22 cellular contexts compared by ENCODE assay signal in genomic region chr6:114008331-114008730, GRCh38. TPM values are rescaled to one million over a fixed set of nuclear protein-coding genes. Genes with fewer than 3 reads are reported as not detected.
A peak's percentile ranks its signal among the peaks of the same experiment; 100 is the strongest.
DNase-seq lines count a peak whose midpoint lies in the region; TF ChIP-seq lines count a peak whose summit lies in the region.
"Had no signal": no experiment of that assay in that cellular context is flagged by ENCODE, and none has a peak within 500 bp of the region (broad histone marks: within the 10 kb centered on the region; RNA-seq: fewer than 3 reads in every experiment).

No MANE protein-coding gene starts in this region.

- H4K8ac ChIP-seq in H9 (replicated peaks; ENCODE audit: insufficient read length, low read depth, low read length) (no peak overlapping the region), trophoblast cell (ENCODE audit: low read depth, low read length) (no peak overlapping the region)

- no peaks in the 10 kb centered on the region for H3K27me3 Mint-ChIP-seq in H9 (ENCODE audit: low read depth)
- H3K27me3 Mint-ChIP-seq: dendritic cell treated with granulocyte-macrophage colony-stimulating factor and Interleukin-4, amounts not matched to agents 40 ng/mL and 50 ng/mL, for 4 days had no signal

- no TSS peak for BruUV-seq in PC-9 (replicated peaks; lab: Mats Ljungman, UMichigan)

- TF ChIP-seq EP300 in tibial nerve (IDR thresholded peaks at IDR 0.05), result no peak

- TF ChIP-seq CTCF in H9 (conservative IDR thresholded peaks at IDR 0.05), result no peak
- no peak for TF ChIP-seq CTCF in PC-9 (conservative IDR thresholded peaks at IDR 0.05)
- no peak for TF ChIP-seq CTCF in fibroblast of lung (conservative IDR thresholded peaks at IDR 0.05 in 1 of 2, IDR thresholded peaks at IDR 0.05 in 1 of 2; ENCODE audit: low read depth in 1 of 2, low read length in 2 of 2)
- no peak for TF ChIP-seq CTCF in tibial nerve (IDR thresholded peaks at IDR 0.05)

- WGBS in H9 (ENCODE audit: extremely low coverage, insufficient read length, low lambda C conversion rate), result no CpG with 5 or more reads among the region's 4 CpGs
- no CpG with 5 or more reads among the region's 4 CpGs for WGBS in trophoblast cell (ENCODE audit: extremely low coverage, insufficient coverage, insufficient read length)
- 50 to 60% methylated on average over 4 of the region's 4 CpGs for WGBS in tibial nerve, 2 donors

- H3K9me3 Mint-ChIP-seq in H9, result peaks cover 2 to 3% of the 10 kb centered on the region in 2 experiments; a peak in 3 of 5 replicates
- H3K9me3 Mint-ChIP-seq: activated naive CD8-positive, alpha-beta T cell treated with anti-CD3 and anti-CD28 coated beads, Interleukin-2, amount 10 ng/mL, durations not matched to agents 7 days and 5 days; dendritic cell treated with granulocyte-macrophage colony-stimulating factor and Interleukin-4, amounts not matched to agents 40 ng/mL and 50 ng/mL, for 4 days had no signal

- CTCF ChIA-PET in PC-9 (lab: Charles Lee), result interaction anchor here (0.6 kb wide), 1 partner anchor 41 kb away, joined by 3 read pairs; no protein-coding TSS in a partner anchor

- H2BK12ac ChIP-seq in H9 (ENCODE audit: insufficient read length, low read depth, low read length) (no peak overlapping the region), trophoblast cell (ENCODE audit: low read length) (no peak overlapping the region)

- H2BK15ac ChIP-seq in H9 (ENCODE audit: low read depth, low read length), result no peak overlapping the region

- H3K4me2 ChIP-seq in H9 (ENCODE audit: insufficient read depth, insufficient read length, low read length) (no peak overlapping the region), PC-9 (peak overlapping the region; percentile 9; the same call in 1 of the 2 replicates), fibroblast of lung (ENCODE audit: extremely low read depth, insufficient read depth, low read length) (peak overlapping the region; percentile 5), trophoblast cell (ENCODE audit: low read length) (no peak overlapping the region)

- H3K4me3 Mint-ChIP-seq in H9, result no peak overlapping the region
- H3K4me3 Mint-ChIP-seq: activated naive CD8-positive, alpha-beta T cell treated with anti-CD3 and anti-CD28 coated beads, Interleukin-2, amount 10 ng/mL, durations not matched to agents 7 days and 5 days; CD8-positive, alpha-beta T cell; dendritic cell treated with granulocyte-macrophage colony-stimulating factor and Interleukin-4, amounts not matched to agents 40 ng/mL and 50 ng/mL, for 4 days had no signal

- peaks cover 16 to 49% of the 10 kb centered on the region in 2 experiments for H3K4me1 Mint-ChIP-seq in H9

- peak overlapping the region in 2 of 3 experiments; percentile 14 to 86; a peak in 3 of 7 replicates for H3K27ac Mint-ChIP-seq in H9
- H3K27ac Mint-ChIP-seq: activated CD4-positive, alpha-beta T cell treated with anti-CD3 and anti-CD28 coated beads, Interleukin-2, amount 10 ng/mL, durations not matched to agents 24 days and 14 days; activated naive CD8-positive, alpha-beta T cell treated with anti-CD3 and anti-CD28 coated beads, Interleukin-2, amount 10 ng/mL, durations not matched to agents 7 days and 5 days; CD8-positive, alpha-beta T cell; dendritic cell treated with granulocyte-macrophage colony-stimulating factor and Interleukin-4, amounts not matched to agents 40 ng/mL and 50 ng/mL, for 4 days had no signal

- H4K20me1 ChIP-seq in H9 (ENCODE audit: control insufficient read depth, insufficient read depth, insufficient read length) (no peaks in the 10 kb centered on the region), PC-9 (ENCODE audit: insufficient read depth) (no peaks in the 10 kb centered on the region), fibroblast of lung (ENCODE audit: control insufficient read depth, extremely low read depth, insufficient read depth, low read length) (no peaks in the 10 kb centered on the region)

- H2AK5ac ChIP-seq in H9 (ENCODE audit: insufficient read length, low read length), result no peak overlapping the region
- H2AK5ac ChIP-seq in trophoblast cell (ENCODE audit: low read length), result no peak overlapping the region

- H3K9me3 ChIP-seq in H9 (ENCODE audit: control insufficient read depth, low read depth, low read length) (no peaks in the 10 kb centered on the region), PC-9 (ENCODE audit: insufficient read depth, low read depth) (no peaks in the 10 kb centered on the region), fibroblast of lung (ENCODE audit: control insufficient read depth, insufficient read depth, low read depth, low read length) (no peaks in the 10 kb centered on the region), trophoblast cell (ENCODE audit: insufficient read depth, low read depth, low read length) (no peaks in the 10 kb centered on the region), tibial nerve (no peaks in the 10 kb centered on the region)
- H3K9me3 ChIP-seq: gastroesophageal sphincter, prostate gland, transverse colon had no signal

- no peaks in the 10 kb centered on the region for H3K23me2 ChIP-seq in H9 (ENCODE audit: insufficient read length, low read depth, low read length, poor library complexity, severe bottlenecking)

- no peak overlapping the region for H2BK20ac ChIP-seq in H9 (ENCODE audit: low read depth, low read length, poor library complexity, severe bottlenecking)

- H3K27ac ChIP-seq in H9 (ENCODE audit: insufficient read length, low read depth, low read length), result no peak overlapping the region
- H3K27ac ChIP-seq in PC-9, result no peak overlapping the region
- no peak overlapping the region for H3K27ac ChIP-seq in fibroblast of lung (ENCODE audit: insufficient read depth, low read length)
- no peak overlapping the region for H3K27ac ChIP-seq in trophoblast cell (ENCODE audit: low read depth, low read length)
- H3K27ac ChIP-seq in tibial nerve, result no peak overlapping the region
- H3K27ac ChIP-seq: gastroesophageal sphincter, prostate gland, RWPE1, skin epidermis, transverse colon had no signal

- no peaks in the 10 kb centered on the region for H3K79me1 ChIP-seq in H9 (ENCODE audit: insufficient read depth, low read depth, low read length, poor library complexity, severe bottlenecking)
- H3K79me1 ChIP-seq in trophoblast cell (ENCODE audit: low read length), result peaks cover 23% of the 10 kb centered on the region

- peaks cover 0 to 9% (median 2%) of the 10 kb centered on the region in 3 experiments; a peak in 2 of 7 replicates for H3K36me3 Mint-ChIP-seq in H9 (ENCODE audit: insufficient read depth in 1 of 3, low read depth in 3 of 3)
- H3K36me3 Mint-ChIP-seq: activated naive CD8-positive, alpha-beta T cell treated with anti-CD3 and anti-CD28 coated beads, Interleukin-2, amount 10 ng/mL, durations not matched to agents 7 days and 5 days; CD8-positive, alpha-beta T cell had no signal

- H4K91ac ChIP-seq in H9 (ENCODE audit: insufficient read length, low read depth, low read length), result no peak overlapping the region
- H4K91ac ChIP-seq in trophoblast cell (ENCODE audit: low read depth, low read length), result no peak overlapping the region

- H3K18ac ChIP-seq in H9 (ENCODE audit: insufficient read length, low read depth, low read length) (no peak overlapping the region), trophoblast cell (ENCODE audit: low read length) (no peak overlapping the region)

- no peaks in the 10 kb centered on the region for H3K79me2 ChIP-seq in H9 (ENCODE audit: insufficient read depth, low read length)
- no peaks in the 10 kb centered on the region for H3K79me2 ChIP-seq in PC-9 (ENCODE audit: low read depth)
- H3K79me2 ChIP-seq in fibroblast of lung (ENCODE audit: control insufficient read depth, insufficient read depth, low read length), result no peaks in the 10 kb centered on the region
- peaks cover 3% of the 10 kb centered on the region for H3K79me2 ChIP-seq in trophoblast cell (ENCODE audit: control insufficient read depth, insufficient read depth, low read length, poor library complexity)

- no peak overlapping the region for H3K9ac ChIP-seq in H9 (ENCODE audit: extremely low read depth, insufficient read length, low read length)
- H3K9ac ChIP-seq in fibroblast of lung (ENCODE audit: insufficient read depth, low read length), result no peak overlapping the region
- H3K9ac ChIP-seq in trophoblast cell (ENCODE audit: low read length), result no peak overlapping the region

- H3K36me3 ChIP-seq in PC-9 (ENCODE audit: low read depth) (no peaks in the 10 kb centered on the region), fibroblast of lung (ENCODE audit: control insufficient read depth, insufficient read depth, low read length) (no peaks in the 10 kb centered on the region), trophoblast cell (ENCODE audit: control insufficient read depth in 1 of 2, insufficient read depth in 2 of 2, low read length in 2 of 2) (no peaks in the 10 kb centered on the region), tibial nerve (no peaks in the 10 kb centered on the region)
- H3K36me3 ChIP-seq: gastroesophageal sphincter, prostate gland, transverse colon had no signal

- no peaks in the 10 kb centered on the region for H3K27me3 ChIP-seq in H9 (ENCODE audit: insufficient read depth, low read length)
- H3K27me3 ChIP-seq in PC-9 (ENCODE audit: insufficient read depth, low read depth), result 0 out of 2 replicates have a peak, but pooled peaks cover 7% of the 10 kb centered on the region
- no peaks in the 10 kb centered on the region for H3K27me3 ChIP-seq in fibroblast of lung (ENCODE audit: control insufficient read depth, insufficient read depth, low read length)
- no peaks in the 10 kb centered on the region for H3K27me3 ChIP-seq in trophoblast cell (ENCODE audit: insufficient read depth, low read length)
- H3K27me3 ChIP-seq in tibial nerve, result no peaks in the 10 kb centered on the region
- H3K27me3 ChIP-seq: gastroesophageal sphincter, transverse colon had no signal

- peaks cover 18% of the 10 kb centered on the region; the same call in 1 of the 2 replicates for H3K4me1 ChIP-seq in H9 (ENCODE audit: insufficient read depth, low read length)
- no peaks in the 10 kb centered on the region for H3K4me1 ChIP-seq in PC-9 (replicated peaks; ENCODE audit: insufficient read depth)
- no peaks in the 10 kb centered on the region for H3K4me1 ChIP-seq in fibroblast of lung (ENCODE audit: control insufficient read depth, extremely low read depth, insufficient read depth, low read length)
- H3K4me1 ChIP-seq in trophoblast cell (ENCODE audit: control insufficient read depth in 1 of 2, insufficient read depth in 2 of 2, low read length in 2 of 2), result peaks cover 17 to 22% of the 10 kb centered on the region in 2 experiments
- peaks cover 0 to 10% (median 4%) of the 10 kb centered on the region in 4 donors for H3K4me1 ChIP-seq in tibial nerve
- H3K4me1 ChIP-seq: gastroesophageal sphincter, prostate gland, transverse colon had no signal

- no peak overlapping the region for H2BK5ac ChIP-seq in H9 (ENCODE audit: insufficient read length, low read length)
- no peak overlapping the region for H2BK5ac ChIP-seq in trophoblast cell (ENCODE audit: low read depth, low read length, poor library complexity)

- H3K14ac ChIP-seq in H9 (ENCODE audit: insufficient read depth, low read length), result no peak overlapping the region
- no peak overlapping the region for H3K14ac ChIP-seq in trophoblast cell (ENCODE audit: low read length)

- no peak overlapping the region for H4K12ac ChIP-seq in trophoblast cell (ENCODE audit: low read depth, low read length)

- no peak overlapping the region for H2BK120ac ChIP-seq in H9 (ENCODE audit: low read depth, low read length, poor library complexity, severe bottlenecking)
- peak overlapping the region; percentile 11 for H2BK120ac ChIP-seq in trophoblast cell (ENCODE audit: insufficient read depth, low read length, poor library complexity)

- H3K56ac ChIP-seq in H9 (ENCODE audit: insufficient read length, low read depth, low read length), result no peak overlapping the region

- no peaks in the 10 kb centered on the region for H3F3A ChIP-seq in PC-9 (ENCODE audit: insufficient read depth, low read depth)

- H2AFZ ChIP-seq in H9 (ENCODE audit: low read length) (no peak overlapping the region), PC-9 (no peak overlapping the region), fibroblast of lung (ENCODE audit: low read length) (no peak overlapping the region), trophoblast cell (ENCODE audit: insufficient read depth, low read length, poor library complexity) (no peak overlapping the region)

- H3K23ac ChIP-seq in H9 (ENCODE audit: insufficient read length, low read depth, low read length), result no peak overlapping the region
- H3K23ac ChIP-seq in trophoblast cell (ENCODE audit: low read length), result no peak overlapping the region

- TF ChIP-seq POLR2A in tibial nerve (IDR thresholded peaks at IDR 0.05), result no peak

- no peak for DNase-seq in H9
- DNase-seq in PC-9, result no peak
- no peak for DNase-seq in fibroblast of lung (ENCODE audit: low read depth in 2 of 2)
- DNase-seq in trophoblast cell, result no peak
- DNase-seq in activated CD8-positive, alpha-beta memory T cell treated with anti-CD3 and anti-CD28 coated beads, Interleukin-2, amount 50 U/mL, for 4 hours, result no peak
- no peak for DNase-seq in HCEC 1CT
- no peak for DNase-seq in GF-D8 (lab: John Stamatoyannopoulos, UW)
- no peak for DNase-seq in tibial nerve (ENCODE audit: low spot score in 2 of 2)
- DNase-seq: activated naive CD8-positive, alpha-beta T cell treated with anti-CD3 and anti-CD28 coated beads, Interleukin-2, amount 10 ng/mL, durations not matched to agents 7 days and 5 days; CD8-positive, alpha-beta T cell; Kasumi-1; NCI-H1436 treated with DMSO at 0.1 percent for 48 hours; NCI-H2171; NCI-H524 treated with DMSO at 0.1 percent for 48 hours; stimulated activated naive CD8-positive, alpha-beta T cell treated with anti-CD3 and anti-CD28 coated beads, Interleukin-15, Interleukin-2, amounts not matched to agents 100 U/mL and 50 U/mL, for 24 hours; transverse colon had no signal

- no peak overlapping the region for H3K4ac ChIP-seq in H9 (ENCODE audit: low read depth, low read length)
- no peak overlapping the region for H3K4ac ChIP-seq in trophoblast cell (ENCODE audit: low read depth, low read length)

- POLR2A ChIA-PET in PC-9 (lab: Charles Lee; ENCODE audit: unreplicated experiment), result interaction anchor here (0.7 kb wide), 1 partner anchor 8 kb away, joined by 3 read pairs; no protein-coding TSS in a partner anchor

- H3K4me3 ChIP-seq in PC-9 (peak overlapping the region; percentile 8; the same call in 1 of the 2 replicates), fibroblast of lung (replicated peaks in 1 of 4; ENCODE audit: control extremely low read depth in 1 of 4, insufficient read depth in 1 of 4, low read depth in 3 of 4, low read length in 4 of 4) (peak overlapping the region in 2 of 4 experiments; percentile 6 to 16), trophoblast cell (ENCODE audit: low read depth, low read length) (no peak overlapping the region), tibial nerve (peak overlapping the region in 1 of 4 donors; percentile 16)
- H3K4me3 ChIP-seq: gastroesophageal sphincter, prostate gland, skin epidermis, transverse colon had no signal

- H3T11ph ChIP-seq in H9 (ENCODE audit: low read length), result no peak overlapping the region

- H4K5ac ChIP-seq in H9 (ENCODE audit: insufficient read length, low read depth, low read length), result no peak overlapping the region

- no peaks in the 10 kb centered on the region for H3K9me2 ChIP-seq in PC-9 (ENCODE audit: insufficient read depth)

- intact Hi-C loops in PC-9 (cut with micrococcal nuclease; ENCODE audit: unreplicated experiment), result no loop called here

RNA-seq across cellular contexts. Expression of gene HDAC2, which starts 37.4 kb away (rescaled TPM):
- total RNA-seq in H9 (2021) (325 and 330 TPM in 2 replicates), PC-9 (2021) (129 and 131 TPM in 2 replicates), fibroblast of lung (50.3 and 64.9 TPM in 2 replicates), tibial nerve (10 to 100 TPM; 39.9 to 60.2 (median 47.1) TPM)
- polyA plus RNA-seq in fibroblast of lung, result 155 TPM in 2 replicates
- polyA plus RNA-seq in fibroblast of lung (2012), result 111 and 133 TPM in 2 replicates
- polyA minus RNA-seq in fibroblast of lung (ENCODE audit: low replicate concordance), result 10.5 and 30.0 TPM in 2 replicates
- 145 TPM in 2 replicates for polyA plus RNA-seq in trophoblast cell (2013)

Comparison
In these comparisons a context has a peak if more than half of its experiments do, and no peak if none do; other contexts are left out.
1. H3K4me2 ChIP-seq: peak in PC-9 (single experiment) and fibroblast of lung (single experiment); none in H9 (single experiment) and trophoblast cell (single experiment).